ENCODE assay signal across 26 cellular contexts in genomic region chr19:52749780-52750179, GRCh38.
"Had no signal": no experiment of that assay in that cellular context is flagged by ENCODE, and none has a peak within 500 bp of the region (broad histone marks: within the 10 kb centered on the region; RNA-seq: fewer than 3 reads in every experiment).

No MANE protein-coding gene starts in this region.

- H3K27me3 Mint-ChIP-seq: activated CD8-positive, alpha-beta memory T cell treated with anti-CD3 and anti-CD28 coated beads, Interleukin-2, amount 10 ng/mL, durations not matched to agents 7 days and 5 days; activated naive CD8-positive, alpha-beta T cell treated with anti-CD3 and anti-CD28 coated beads, Interleukin-2, amount 50 U/mL, for 24 hours; T-cell had no signal

- H2AFZ ChIP-seq: PC-9 had no signal

- H3K27ac ChIP-seq: ascending aorta, body of pancreas, PC-9 had no signal

- ATAC-seq: activated CD8-positive, alpha-beta memory T cell treated with anti-CD3 and anti-CD28 coated beads, Interleukin-2, amount 10 ng/mL, durations not matched to agents 7 days and 5 days; activated naive CD4-positive, alpha-beta T cell treated with anti-CD3 and anti-CD28 coated beads, Interleukin-2, amount 50 U/mL, for 72 hours; activated naive CD8-positive, alpha-beta T cell treated with anti-CD3 and anti-CD28 coated beads, Interleukin-2, amount 50 U/mL, for 24 hours; activated T-cell treated with anti-CD3 and anti-CD28 coated beads, Interleukin-2, amount 50 U/mL, for 4 hours; body of pancreas; T-cell; WTC11 had no signal

- H3K27me3 ChIP-seq: ascending aorta, body of pancreas, MG63 had no signal

- H3K27ac Mint-ChIP-seq: activated CD8-positive, alpha-beta memory T cell treated with anti-CD3 and anti-CD28 coated beads, Interleukin-2, amount 10 ng/mL, durations not matched to agents 7 days and 5 days; activated naive CD4-positive, alpha-beta T cell treated with anti-CD3 and anti-CD28 coated beads, Interleukin-2, amount 50 U/mL, for 72 hours; activated naive CD8-positive, alpha-beta T cell treated with anti-CD3 and anti-CD28 coated beads, Interleukin-2, amount 50 U/mL, for 24 hours; T-cell; WTC11 had no signal

- H3K36me3 Mint-ChIP-seq: activated CD8-positive, alpha-beta memory T cell treated with anti-CD3 and anti-CD28 coated beads, Interleukin-2, amount 10 ng/mL, durations not matched to agents 7 days and 5 days; activated naive CD4-positive, alpha-beta T cell treated with anti-CD3 and anti-CD28 coated beads, Interleukin-2, amount 50 U/mL, for 72 hours; T-cell had no signal

- H3K4me3 ChIP-seq: ascending aorta, body of pancreas, MG63, PC-9 had no signal

- H3K4me1 Mint-ChIP-seq: activated CD8-positive, alpha-beta memory T cell treated with anti-CD3 and anti-CD28 coated beads, Interleukin-2, amount 10 ng/mL, durations not matched to agents 7 days and 5 days; activated naive CD8-positive, alpha-beta T cell treated with anti-CD3 and anti-CD28 coated beads, Interleukin-2, amount 50 U/mL, for 24 hours had no signal

- H3K4me1 ChIP-seq: ascending aorta, body of pancreas had no signal

- DNase-seq: activated CD4-positive, alpha-beta T cell treated with anti-CD3 and anti-CD28 coated beads for 48 hours; activated CD4-positive, alpha-beta T cell treated with anti-CD3 and anti-CD28 coated beads, Interleukin-2, amount 50 U/mL, for 48 hours; activated CD4-positive, CD25-positive, alpha-beta regulatory T cell treated with anti-CD3 and anti-CD28 coated beads, Interleukin-2, amount 50 U/mL, for 72 hours; activated CD8-positive, alpha-beta memory T cell treated with anti-CD3 and anti-CD28 coated beads, Interleukin-2, amount 10 ng/mL, durations not matched to agents 7 days and 5 days; activated effector memory CD4-positive, alpha-beta T cell treated with anti-CD3 and anti-CD28 coated beads, Interleukin-2, amount 50 U/mL, for 16 hours; activated naive CD4-positive, alpha-beta T cell treated with Interleukin-2 at 50 U/mL for 16 hours; activated naive CD8-positive, alpha-beta T cell treated with anti-CD3 and anti-CD28 coated beads, Interleukin-2, amount 50 U/mL, for 24 hours; activated T-cell treated with anti-CD3 and anti-CD28 coated beads, Interleukin-2, amount 50 U/mL, for 4 hours; amniotic stem cell; body of pancreas; central memory CD4-positive, alpha-beta T cell; KG1; MG63; NCI-H1105; NCI-H1436; NCI-H1694 treated with DMSO at 0.1 percent for 48 hours; NCI-H2029 treated with DMSO at 0.1 percent for 48 hours; NCI-H510A treated with DMSO at 0.1 percent for 48 hours; PC-9; SIG-M5; T-cell; T-helper 2 cell; T1000 had no signal

- H3K9me3 ChIP-seq: ascending aorta, body of pancreas had no signal

- H3K36me3 ChIP-seq: ascending aorta, MG63 had no signal

- H3K4me3 Mint-ChIP-seq: activated CD8-positive, alpha-beta memory T cell treated with anti-CD3 and anti-CD28 coated beads, Interleukin-2, amount 10 ng/mL, durations not matched to agents 7 days and 5 days; activated naive CD8-positive, alpha-beta T cell treated with anti-CD3 and anti-CD28 coated beads, Interleukin-2, amount 50 U/mL, for 24 hours; activated T-cell treated with anti-CD3 and anti-CD28 coated beads, Interleukin-2, amount 50 U/mL, for 4 hours; T-cell had no signal

- H3K4me2 ChIP-seq: PC-9 had no signal

- H3K9me3 Mint-ChIP-seq: activated T-cell treated with anti-CD3 and anti-CD28 coated beads, Interleukin-2, amount 50 U/mL, for 4 hours had no signal
